Comparison of ENCODE assay signal across 15 cellular contexts in genomic region chr10:92366412-92367021, GRCh38.
DNase-seq lines count a peak whose midpoint lies in the region; ATAC-seq, FAIRE-seq and TF ChIP-seq lines count a peak whose summit lies in the region.
"Had no signal": no experiment of that assay in that cellular context is flagged by ENCODE, and none has a peak within 500 bp of the region (broad histone marks: within the 10 kb centered on the region; RNA-seq: fewer than 3 reads in every experiment).

No MANE protein-coding gene starts in this region.

- FAIRE-seq in D721Med (lab: Jason Lieb, UNC), result no peak
- peak; percentile 38 for FAIRE-seq in GM12878 (lab: Jason Lieb, UNC)
- FAIRE-seq: GM19239 had no signal

- in situ Hi-C loops in GM12878 (cut with MboI), result no loop called here

- H3K27me3 Mint-ChIP-seq in neural crest cell (ENCODE audit: low read depth), result peaks cover under 1% of the 10 kb centered on the region
- H3K27me3 Mint-ChIP-seq in stimulated activated memory B cell treated with anti-CD40 and anti-IgM and Interleukin-4, amounts not matched to agents 10 μg/mL and 1 μg/mL and 100 μg/mL, for 72 hours, result peaks cover 33% of the 10 kb centered on the region

- peak; percentile 43 for TF ChIP-seq RAD21 in Ishikawa (IDR thresholded peaks at IDR 0.05; ENCODE audit: low read depth)
- peak; percentile 27; the same call in 1 of the 2 replicates for TF ChIP-seq RAD21 in GM12878 (IDR thresholded peaks at IDR 0.05; ENCODE audit: insufficient read depth, low read depth, low read length)

- no peak overlapping the region for H2AFZ ChIP-seq in GM12878 (ENCODE audit: control insufficient read depth, low read depth, low read length)

- H3K4me3 Mint-ChIP-seq in neural crest cell, result no peak overlapping the region
- H3K4me3 Mint-ChIP-seq in stimulated activated memory B cell treated with anti-CD40 and anti-IgM and Interleukin-4, amounts not matched to agents 10 μg/mL and 1 μg/mL and 100 μg/mL, for 72 hours, result no peak overlapping the region
- H3K4me3 Mint-ChIP-seq: CD14-positive monocyte; CD8-positive, alpha-beta T cell had no signal

- ATAC-seq in GM12878, result no peak
- ATAC-seq in stimulated activated memory B cell treated with anti-CD40 and anti-IgM and Interleukin-4, amounts not matched to agents 10 μg/mL and 1 μg/mL and 100 μg/mL, for 72 hours, result no peak
- ATAC-seq: CD8-positive, alpha-beta T cell; HCT116 had no signal

- H3K27ac Mint-ChIP-seq in neural crest cell (ENCODE audit: unreplicated experiment), result peak overlapping the region; percentile 64
- no peak overlapping the region for H3K27ac Mint-ChIP-seq in stimulated activated memory B cell treated with anti-CD40 and anti-IgM and Interleukin-4, amounts not matched to agents 10 μg/mL and 1 μg/mL and 100 μg/mL, for 72 hours
- H3K27ac Mint-ChIP-seq: CD8-positive, alpha-beta T cell had no signal

- H3K27me3 ChIP-seq in GM12878 (replicated peaks in 1 of 2; ENCODE audit: control insufficient read depth in 2 of 2, insufficient read depth in 2 of 2, low read length in 1 of 2), result no peaks in the 10 kb centered on the region
- H3K27me3 ChIP-seq in SJCRH30, result no peaks in the 10 kb centered on the region

- WGBS in GM12878 (ENCODE audit: insufficient coverage, insufficient replicate concordance, low lambda C conversion rate, missing lambda C conversion rate), result 62% methylated on average over 5 of the region's 5 CpGs

- POLR2A ChIA-PET in GM12878 (lab: Charles Lee), result no interaction called here

- TF ChIP-seq CTCF in D721Med (IDR thresholded peaks at IDR 0.05; ENCODE audit: insufficient read depth, missing control alignments) (peak; percentile 15), GM12878 (IDR thresholded peaks at IDR 0.05 in 2 of 3, conservative IDR thresholded peaks at IDR 0.05 in 1 of 3; ENCODE audit: control insufficient read depth in 2 of 3, extremely low read depth in 1 of 3, insufficient read depth in 1 of 3, low read depth in 3 of 3, low read length in 3 of 3) (no peak), neural crest cell (conservative IDR thresholded peaks at IDR 0.05) (no peak)

- RAD21 ChIA-PET in GM12878 (lab: Charles Lee; ENCODE audit: unreplicated experiment), result no interaction called here

- DNase-seq in D721Med (ENCODE audit: insufficient read length, low spot score) (no peak), GM12878 (ENCODE audit: low read depth, low spot score) (no peak), neural crest cell (ENCODE audit: low read depth, low spot score) (no peak), SJCRH30 (no peak), glomerular visceral epithelial cell (ENCODE audit: extremely low spot score) (no peak)
- DNase-seq: CD8-positive, alpha-beta T cell; COR-L47; DND-41; GDM1; IMR-90 had no signal

- SMC1A ChIA-PET in GM12878 (lab: Charles Lee; ENCODE audit: uncharacterized antibody, unreplicated experiment), result no interaction called here

- intact Hi-C loops in GM12878 (cut with micrococcal nuclease; ENCODE audit: unreplicated experiment), result no loop called here

- no peak overlapping the region for H3K4me2 ChIP-seq in GM12878 (ENCODE audit: control insufficient read depth, insufficient read depth)

- no peaks in the 10 kb centered on the region for H3K79me2 ChIP-seq in GM12878 (ENCODE audit: control insufficient read depth, insufficient read depth, low read length)

- no peak for TF ChIP-seq POLR2A in GM12878 (IDR thresholded peaks at IDR 0.05; ENCODE audit: low read depth, low read length)

- no peaks in the 10 kb centered on the region for H4K20me1 ChIP-seq in GM12878 (ENCODE audit: control insufficient read depth, insufficient read depth)

- peaks cover 5% of the 10 kb centered on the region for H3K9me3 Mint-ChIP-seq in neural crest cell
- peaks cover 4% of the 10 kb centered on the region for H3K9me3 Mint-ChIP-seq in stimulated activated memory B cell treated with anti-CD40 and anti-IgM and Interleukin-4, amounts not matched to agents 10 μg/mL and 1 μg/mL and 100 μg/mL, for 72 hours
- H3K9me3 Mint-ChIP-seq: CD8-positive, alpha-beta T cell had no signal

- CTCF ChIA-PET in GM12878 (lab: Yijun Ruan, JAX), result no interaction called here

- H3K4me1 ChIP-seq in GM12878 (ENCODE audit: control insufficient read depth, insufficient read depth, low read length), result no peaks in the 10 kb centered on the region
- H3K4me1 ChIP-seq in SJCRH30, result no peaks in the 10 kb centered on the region

- TF ChIP-seq EP300 in Ishikawa (IDR thresholded peaks at IDR 0.05; ENCODE audit: borderline replicate concordance) (no peak), GM12878 (IDR thresholded peaks at IDR 0.05; ENCODE audit: borderline replicate concordance in 1 of 2, control insufficient read depth in 1 of 2, low read depth in 2 of 2, low read length in 2 of 2) (no peak)

- no peaks in the 10 kb centered on the region for H3K9me3 ChIP-seq in GM12878 (replicated peaks; ENCODE audit: control insufficient read depth, insufficient read depth, low read length)
- no peaks in the 10 kb centered on the region for H3K9me3 ChIP-seq in SJCRH30 (replicated peaks)

- H3K4me3 ChIP-seq in GM12878, result no peak overlapping the region
- H3K4me3 ChIP-seq in SJCRH30, result no peak overlapping the region

- no peaks in the 10 kb centered on the region for H3K36me3 Mint-ChIP-seq in neural crest cell (ENCODE audit: low read depth)
- H3K36me3 Mint-ChIP-seq in stimulated activated memory B cell treated with anti-CD40 and anti-IgM and Interleukin-4, amounts not matched to agents 10 μg/mL and 1 μg/mL and 100 μg/mL, for 72 hours, result no peaks in the 10 kb centered on the region
- H3K36me3 Mint-ChIP-seq: CD14-positive monocyte; CD8-positive, alpha-beta T cell had no signal

- H3K36me3 ChIP-seq in GM12878 (ENCODE audit: control insufficient read depth in 2 of 2, insufficient read depth in 2 of 2, low read length in 1 of 2) (no peaks in the 10 kb centered on the region), SJCRH30 (no peaks in the 10 kb centered on the region)

- H3K27ac ChIP-seq in GM12878 (ENCODE audit: control insufficient read depth, insufficient read depth) (no peak overlapping the region), SJCRH30 (no peak overlapping the region)

- no TSS peak for BruUV-seq in GM12878 (replicated peaks; lab: Mats Ljungman, UMichigan)

- H3K4me1 Mint-ChIP-seq in neural crest cell, result no peaks in the 10 kb centered on the region
- no peaks in the 10 kb centered on the region for H3K4me1 Mint-ChIP-seq in stimulated activated memory B cell treated with anti-CD40 and anti-IgM and Interleukin-4, amounts not matched to agents 10 μg/mL and 1 μg/mL and 100 μg/mL, for 72 hours
- H3K4me1 Mint-ChIP-seq: CD14-positive monocyte had no signal

- no peak overlapping the region for H3K9ac ChIP-seq in GM12878 (ENCODE audit: control insufficient read depth, insufficient read depth, low read length)

TF ChIP-seq in Ishikawa, 13 proteins besides CTCF, POLR2A, EP300 and RAD21 (continues in another document):
- no peak for TF ChIP-seq ZBTB7A (IDR thresholded peaks at IDR 0.05; ENCODE audit: low read depth)
- no peak for TF ChIP-seq REST (IDR thresholded peaks at IDR 0.05; ENCODE audit: low read depth)
- no peak for TF ChIP-seq NFIC (IDR thresholded peaks at IDR 0.05)

TF ChIP-seq in GM12878, 131 proteins besides CTCF, POLR2A, EP300 and RAD21 (continues in another document):
- no peak for TF ChIP-seq STAT1 (conservative IDR thresholded peaks at IDR 0.05)
- no peak for TF ChIP-seq SUZ12 (IDR thresholded peaks at IDR 0.05; ENCODE audit: unreplicated experiment)
- TF ChIP-seq BCLAF1 (IDR thresholded peaks at IDR 0.05), result no peak
- no peak for TF ChIP-seq MEF2A (IDR thresholded peaks at IDR 0.05; ENCODE audit: insufficient read depth, low read depth, low read length)
- no peak for TF ChIP-seq BMI1 (IDR thresholded peaks at IDR 0.05; ENCODE audit: borderline replicate concordance)
- no peak for TF ChIP-seq FOXM1 (IDR thresholded peaks at IDR 0.05; ENCODE audit: low read depth, low read length)
- no peak for TF ChIP-seq MTA3 (IDR thresholded peaks at IDR 0.05; ENCODE audit: borderline replicate concordance, low read length)
- TF ChIP-seq RFX5 (IDR thresholded peaks at IDR 0.05; ENCODE audit: low read depth, low read length), result no peak
- TF ChIP-seq ASH2L (IDR thresholded peaks at IDR 0.05; ENCODE audit: borderline replicate concordance, low read depth), result no peak
- no peak for TF ChIP-seq PKNOX1 (IDR thresholded peaks at IDR 0.05)
- no peak for TF ChIP-seq LARP7 (IDR thresholded peaks at IDR 0.05)
- TF ChIP-seq BCL11A (IDR thresholded peaks at IDR 0.05; ENCODE audit: low read depth, low read length), result no peak
